Comparison of ENCODE assay signal across 13 cellular contexts in the genomic region with DNA sequence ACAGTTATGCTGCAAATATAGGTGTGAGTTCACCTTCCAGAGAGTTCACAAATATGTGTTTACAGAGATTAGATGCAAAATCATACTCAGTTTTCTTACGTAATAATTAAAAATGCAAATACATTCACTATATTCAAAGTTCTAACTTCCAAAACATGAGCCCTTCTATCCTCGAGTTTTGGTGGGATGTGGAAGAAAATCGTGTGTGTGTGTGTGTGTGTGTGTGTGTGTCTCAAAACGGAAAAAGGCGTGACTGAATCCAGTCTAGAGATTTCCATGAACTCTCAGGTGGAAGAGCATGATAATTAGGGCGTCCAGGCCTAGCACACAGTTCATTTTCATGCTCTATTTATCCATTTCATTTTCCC. TPM values are rescaled to one million over a fixed set of nuclear protein-coding genes. Genes with fewer than 3 reads are reported as not detected.
DNase-seq lines count a peak whose midpoint lies in the region; ATAC-seq and TF ChIP-seq lines count a peak whose summit lies in the region.
"Had no signal": no experiment of that assay in that cellular context is flagged by ENCODE, and none has a peak within 500 bp of the region (broad histone marks: within the 10 kb centered on the region; RNA-seq: fewer than 3 reads in every experiment).

No MANE protein-coding gene starts in this region.

- peaks cover 0 to 24% (median 12%) of the 10 kb centered on the region in 4 donors for H3K4me1 ChIP-seq in stomach

- DNase-seq in activated naive CD4-positive, alpha-beta T cell treated with anti-CD3 and anti-CD28 coated beads for 36 hours: no peak
- DNase-seq in activated naive CD4-positive, alpha-beta T cell treated with anti-CD3 and anti-CD28 coated beads, Interleukin-2, amount 50 U/mL, for 16 hours: no peak
- no peak for DNase-seq in activated CD8-positive, alpha-beta T cell treated with anti-CD3 and anti-CD28 coated beads, Interleukin-2, amount 10 ng/mL, durations not matched to agents 7 days and 5 days
- DNase-seq in immature natural killer cell (no peak), stomach (no peak), GM13977 (ENCODE audit: low spot score) (no peak), dedifferentiated amniotic fluid mesenchymal stem cell (ENCODE audit: extremely low spot score) (no peak)
- DNase-seq: activated CD4-positive, alpha-beta T cell treated with anti-CD3 and anti-CD28 coated beads for 4 hours; effector memory CD4-positive, alpha-beta T cell; NCI-H446; nucleus accumbens had no signal

- H3K4me1 Mint-ChIP-seq in activated naive CD4-positive, alpha-beta T cell treated with anti-CD3 and anti-CD28 coated beads for 36 hours (ENCODE audit: low read depth): peaks cover 6% of the 10 kb centered on the region
- peaks cover 6% of the 10 kb centered on the region for H3K4me1 Mint-ChIP-seq in activated CD8-positive, alpha-beta T cell treated with anti-CD3 and anti-CD28 coated beads, Interleukin-2, amount 10 ng/mL, durations not matched to agents 7 days and 5 days (ENCODE audit: low read depth)
- H3K4me1 Mint-ChIP-seq in immature natural killer cell: peaks cover 6 to 10% of the 10 kb centered on the region in 2 donors

- H3K4me3 ChIP-seq in stomach: peak overlapping the region; percentile 56 to 70 (median 64)

- POLR2A ChIA-PET in activated CD8-positive, alpha-beta T cell treated with anti-CD3 and anti-CD28 coated beads, Interleukin-2, amount 10 ng/mL, durations not matched to agents 7 days and 5 days (lab: Charles Lee): no interaction called here

- H3K27me3 Mint-ChIP-seq in activated naive CD4-positive, alpha-beta T cell treated with anti-CD3 and anti-CD28 coated beads for 36 hours (ENCODE audit: low read depth): peaks cover 39% of the 10 kb centered on the region
- peaks cover 40% of the 10 kb centered on the region for H3K27me3 Mint-ChIP-seq in activated CD8-positive, alpha-beta T cell treated with anti-CD3 and anti-CD28 coated beads, Interleukin-2, amount 10 ng/mL, durations not matched to agents 7 days and 5 days (ENCODE audit: low read depth)
- peaks cover 5 to 23% (median 10%) of the 10 kb centered on the region in 3 donors for H3K27me3 Mint-ChIP-seq in immature natural killer cell (ENCODE audit: low read depth in 3 of 3)

- no peak overlapping the region for H3K27ac Mint-ChIP-seq in activated naive CD4-positive, alpha-beta T cell treated with anti-CD3 and anti-CD28 coated beads for 36 hours
- H3K27ac Mint-ChIP-seq in activated CD8-positive, alpha-beta T cell treated with anti-CD3 and anti-CD28 coated beads, Interleukin-2, amount 10 ng/mL, durations not matched to agents 7 days and 5 days: no peak overlapping the region
- no peak overlapping the region for H3K27ac Mint-ChIP-seq in immature natural killer cell

- CTCF ChIA-PET in activated naive CD4-positive, alpha-beta T cell treated with anti-CD3 and anti-CD28 coated beads for 36 hours (lab: Charles Lee): no interaction called here
- CTCF ChIA-PET in activated CD8-positive, alpha-beta T cell treated with anti-CD3 and anti-CD28 coated beads, Interleukin-2, amount 10 ng/mL, durations not matched to agents 7 days and 5 days (lab: Charles Lee): no interaction called here

- no peak for TF ChIP-seq CTCF in stomach (IDR thresholded peaks at IDR 0.05)
- TF ChIP-seq CTCF in GM13977 (IDR thresholded peaks at IDR 0.05; ENCODE audit: extremely low read depth, insufficient read depth, missing control alignments): no peak

- no peak for TF ChIP-seq POLR2A in stomach (IDR thresholded peaks at IDR 0.05)

- WGBS in stomach, 5 donors: 17 to 35% (median 27%) methylated on average over 6 of the region's 6 CpGs

- no peaks in the 10 kb centered on the region for H3K36me3 Mint-ChIP-seq in activated naive CD4-positive, alpha-beta T cell treated with anti-CD3 and anti-CD28 coated beads for 36 hours (ENCODE audit: low read depth)
- no peaks in the 10 kb centered on the region for H3K36me3 Mint-ChIP-seq in activated CD8-positive, alpha-beta T cell treated with anti-CD3 and anti-CD28 coated beads, Interleukin-2, amount 10 ng/mL, durations not matched to agents 7 days and 5 days (ENCODE audit: low read depth)
- H3K36me3 Mint-ChIP-seq in immature natural killer cell: peaks cover 0 to 5% (median 0%) of the 10 kb centered on the region in 3 donors

- H3K9me3 Mint-ChIP-seq in activated naive CD4-positive, alpha-beta T cell treated with anti-CD3 and anti-CD28 coated beads for 36 hours: no peaks in the 10 kb centered on the region
- H3K9me3 Mint-ChIP-seq in activated CD8-positive, alpha-beta T cell treated with anti-CD3 and anti-CD28 coated beads, Interleukin-2, amount 10 ng/mL, durations not matched to agents 7 days and 5 days (ENCODE audit: insufficient read depth): no peaks in the 10 kb centered on the region
- peaks cover 0 to 4% (median 0%) of the 10 kb centered on the region in 6 donors for H3K9me3 Mint-ChIP-seq in immature natural killer cell

- in situ Hi-C loops in GM13977 (cut with MboI; ENCODE audit: low pct_unique_long_range_greater_than_20kb, low sequenced_read_pairs, unreplicated experiment): no loop called here

- no peaks in the 10 kb centered on the region for H3K36me3 ChIP-seq in stomach
- H3K36me3 ChIP-seq: BLaER1 treated with 17β-estradiol and CSF1 and Interleukin-3, amounts not matched to agents 10 nM and 100 nM had no signal

- H3K4me3 Mint-ChIP-seq in activated naive CD4-positive, alpha-beta T cell treated with anti-CD3 and anti-CD28 coated beads for 36 hours: peak overlapping the region; percentile 42
- H3K4me3 Mint-ChIP-seq in activated CD8-positive, alpha-beta T cell treated with anti-CD3 and anti-CD28 coated beads, Interleukin-2, amount 10 ng/mL, durations not matched to agents 7 days and 5 days: peak overlapping the region; percentile 37
- H3K4me3 Mint-ChIP-seq in immature natural killer cell: peak overlapping the region; percentile 29 to 68 (median 44)

- ATAC-seq in activated CD8-positive, alpha-beta T cell treated with anti-CD3 and anti-CD28 coated beads, Interleukin-2, amount 10 ng/mL, durations not matched to agents 7 days and 5 days: no peak
- ATAC-seq in HG03108 (IDR thresholded peaks at IDR 0.05; ENCODE audit: unreplicated experiment): no peak

- TF ChIP-seq EP300 in stomach (IDR thresholded peaks at IDR 0.05): no peak

- intact Hi-C loops in activated naive CD4-positive, alpha-beta T cell treated with anti-CD3 and anti-CD28 coated beads for 36 hours (cut with micrococcal nuclease): loop anchor here (2.0 to 10.0 kb wide), 4 partner anchors 160 to 596 kb away; a partner anchor contains a TSS
- intact Hi-C loops in stomach (cut with DNase I; ENCODE audit: low total_unique reads): no loop called here

- H3K27me3 ChIP-seq in stomach: peaks cover 0 to 30% (median 13%) of the 10 kb centered on the region in 3 donors

- peak overlapping the region in 4 of 5 donors; percentile 86 to 93 (median 87) for H3K27ac ChIP-seq in stomach

- no peaks in the 10 kb centered on the region for H3K9me3 ChIP-seq in stomach

RNA-seq across cellular contexts. Expression of a gene that starts 1.2 kb away (rescaled TPM):
- under 1 TPM; 0.45 to 0.49 TPM for total RNA-seq in activated naive CD4-positive, alpha-beta T cell treated with anti-CD3 and anti-CD28 coated beads for 36 hours
- under 1 TPM; 0.18 to 0.32 TPM for total RNA-seq in activated CD8-positive, alpha-beta T cell treated with anti-CD3 and anti-CD28 coated beads, Interleukin-2, amount 10 ng/mL, durations not matched to agents 7 days and 5 days
- polyA plus RNA-seq in immature natural killer cell: not detected
- 100 to 1,000 TPM in 1 of 5 donors, 10 to 100 TPM in 4; 12.5 to 130 (median 42.0) TPM for total RNA-seq in stomach
- 10 to 100 TPM in 1 of 3 donors, 1 to 10 TPM in 2; 6.1 to 16.1 (median 9.3) TPM for polyA plus RNA-seq in stomach

RNA-seq across cellular contexts. Expression of a gene that starts 51.6 kb away (rescaled TPM):
- not detected for total RNA-seq in activated naive CD4-positive, alpha-beta T cell treated with anti-CD3 and anti-CD28 coated beads for 36 hours
- not detected for total RNA-seq in activated CD8-positive, alpha-beta T cell treated with anti-CD3 and anti-CD28 coated beads, Interleukin-2, amount 10 ng/mL, durations not matched to agents 7 days and 5 days
- polyA plus RNA-seq in immature natural killer cell (not detected), stomach (10 to 100 TPM in 1 of 3 donors, under 1 TPM in 1, not detected in 1; 0.31 to 47.6 TPM)
- total RNA-seq in stomach: 1 to 10 TPM in 1 of 5 donors, under 1 TPM in 1, not detected in 3; 0.73 to 1.2 TPM

Comparison
In these comparisons a context has a peak if more than half of its experiments do, and no peak if none do; other contexts are left out.
1. RNA of a gene that starts 1.2 kb away (total RNA-seq): 12.5 to 130 TPM in stomach; 0.45 to 0.49 TPM in activated naive CD4-positive, alpha-beta T cell treated with anti-CD3 and anti-CD28 coated beads for 36 hours and 0.18 to 0.32 TPM in activated CD8-positive, alpha-beta T cell treated with anti-CD3 and anti-CD28 coated beads, Interleukin-2, amount 10 ng/mL, durations not matched to agents 7 days and 5 days; every median in the first group is over 4 times any median in the second.
2. Peak in every context shown above with its lines, with median percentiles within 50 percentile points of each other: H3K4me3 Mint-ChIP-seq.